ENCODE assay signal across 28 cellular contexts in genomic region chr21:38454161-38454560, GRCh38. TPM values are rescaled to one million over a fixed set of nuclear protein-coding genes. Genes with fewer than 3 reads are reported as not detected.
"Had no signal": no experiment of that assay in that cellular context is flagged by ENCODE, and none has a peak within 500 bp of the region (broad histone marks: within the 10 kb centered on the region; RNA-seq: fewer than 3 reads in every experiment).

No MANE protein-coding gene starts in this region.

- H3K27ac Mint-ChIP-seq: effector memory CD8-positive, alpha-beta T cell; immature natural killer cell; naive thymus-derived CD8-positive, alpha-beta T cell; nephron progenitor cell; progenitor cell of endocrine pancreas had no signal

- H3K9me3 Mint-ChIP-seq: immature natural killer cell; naive thymus-derived CD8-positive, alpha-beta T cell; nephron progenitor cell had no signal

- H3K4me3 Mint-ChIP-seq: effector memory CD8-positive, alpha-beta T cell; immature natural killer cell; naive thymus-derived CD8-positive, alpha-beta T cell; nephron progenitor cell had no signal

- H3K4me3 ChIP-seq: esophagus muscularis mucosa, gastroesophageal sphincter, heart left ventricle, hepatocyte, lower lobe of right lung, smooth muscle cell, stomach, tibial artery, upper lobe of left lung had no signal

- H3K27me3 Mint-ChIP-seq: effector memory CD8-positive, alpha-beta T cell had no signal

- H3K27ac ChIP-seq: esophagus muscularis mucosa, foreskin keratinocyte, gastroesophageal sphincter, heart left ventricle, hepatocyte, lower lobe of right lung, parathyroid adenoma, stomach, upper lobe of left lung had no signal

- H3K36me3 ChIP-seq: esophagus muscularis mucosa, gastroesophageal sphincter, heart left ventricle, lower lobe of right lung, stomach, tibial artery, upper lobe of left lung had no signal

- H3K27me3 ChIP-seq: foreskin keratinocyte, heart left ventricle, hepatocyte, stomach, tibial artery, upper lobe of left lung had no signal

- H3K36me3 Mint-ChIP-seq: immature natural killer cell; naive thymus-derived CD8-positive, alpha-beta T cell had no signal

- H3K9me3 ChIP-seq: esophagus muscularis mucosa, gastroesophageal sphincter, heart left ventricle, lower lobe of right lung, stomach, tibial artery, upper lobe of left lung had no signal

- H3K4me1 Mint-ChIP-seq: immature natural killer cell; naive thymus-derived CD8-positive, alpha-beta T cell; nephron progenitor cell had no signal

- DNase-seq: cerebellar nuclear complex; cortex of kidney; effector memory CD8-positive, alpha-beta T cell; foreskin keratinocyte; heart left ventricle; immature natural killer cell; islet precursor cell; left ventricle myocardium superior; lower lobe of right lung; naive thymus-derived CD8-positive, alpha-beta T cell; nephron progenitor cell; stimulated activated CD4-positive, alpha-beta T cell treated with anti-CD3 and anti-CD28 coated beads, Interleukin-12 subunit alpha, Interleukin-12 subunit beta, amount 100 ng/mL, for 4 hours; stimulated activated CD4-positive, alpha-beta T cell treated with anti-CD3 and anti-CD28 coated beads, Interleukin-1b, Interleukin-23, amount 100 ng/mL, for 48 hours; stimulated activated CD4-positive, alpha-beta T cell treated with anti-CD3 and anti-CD28 coated beads, Interleukin-4, amount 100 ng/mL, for 1 hour; stimulated activated CD8-positive, alpha-beta memory T cell treated with anti-CD3 and anti-CD28 coated beads, Interleukin-4, amount 100 ng/mL, for 48 hours; stimulated activated naive CD4-positive, alpha-beta T cell treated with Interleukin-2 at 50 U/mL for 16 hours; stomach; tibial artery; upper lobe of left lung had no signal

- ATAC-seq: effector memory CD8-positive, alpha-beta T cell; foreskin keratinocyte; gastroesophageal sphincter; heart left ventricle; left ventricle myocardium superior; lower lobe of right lung; naive thymus-derived CD8-positive, alpha-beta T cell; sciatic nerve had no signal

- H3K4me1 ChIP-seq: esophagus muscularis mucosa, gastroesophageal sphincter, parathyroid adenoma had no signal

RNA-seq across cellular contexts. Expression of gene ERG, which starts 44.1 kb away (rescaled TPM):
- total RNA-seq: epithelial cell of proximal tubule; naive thymus-derived CD8-positive, alpha-beta T cell; progenitor cell of endocrine pancreas had no signal
- polyA plus RNA-seq: fibroblast of lung; immature natural killer cell; naive thymus-derived CD8-positive, alpha-beta T cell had no signal
